8 cellular contexts compared by ENCODE assay signal in genomic region chr19:18192673-18193387, GRCh38. TPM values are rescaled to one million over a fixed set of nuclear protein-coding genes. Genes with fewer than 3 reads are reported as not detected.
DNase-seq lines count a peak whose midpoint lies in the region; ATAC-seq and TF ChIP-seq lines count a peak whose summit lies in the region.

Gene MPV17L2 (plus strand): TSS chr19:18193218. CDS start chr19:18193282, 64 bp downstream.

- H3K27ac ChIP-seq in cingulate gyrus (ENCODE audit: low read depth, low read length): peak within 1 kb of the TSS; percentile 89

- no peaks in the 10 kb centered on the region for H3K36me3 ChIP-seq in kidney epithelial cell (ENCODE audit: control insufficient read depth, insufficient read depth, low read length)

- H3K4me3 ChIP-seq in kidney epithelial cell (ENCODE audit: low read depth, low read length): peak within 1 kb of the TSS; percentile 92

- TF ChIP-seq CTCF in kidney epithelial cell (IDR thresholded peaks at IDR 0.05; ENCODE audit: insufficient read depth, low read length, poor library complexity, severe bottlenecking): no peak

- peak; percentile 78 for TF ChIP-seq POLR2A in GM19193 (IDR thresholded peaks at IDR 0.05; ENCODE audit: extremely low read depth, insufficient read depth, insufficient read length)

- H3K27me3 ChIP-seq in kidney epithelial cell (ENCODE audit: control insufficient read depth, insufficient read depth, low read length): no peaks in the 10 kb centered on the region

- DNase-seq in AML-193 (lab: John Stamatoyannopoulos, UW): peak; percentile 99
- peak; percentile 100 for DNase-seq in NCI-H524 (lab: John Stamatoyannopoulos, UW)
- DNase-seq in activated CD4-positive, alpha-beta T cell treated with anti-CD3 and anti-CD28 coated beads for 4 hours: peak; percentile 97 to 99
- DNase-seq in kidney epithelial cell (ENCODE audit: low read depth): peak; percentile 99
- DNase-seq in stimulated activated CD4-positive, alpha-beta T cell treated with anti-CD3 and anti-CD28 coated beads, Interleukin-15, amount 100 ng/mL, for 48 hours (ENCODE audit: low read depth in 2 of 2): peak; percentile 98 to 99

- ATAC-seq in HG03442 (IDR thresholded peaks at IDR 0.05; ENCODE audit: unreplicated experiment): peak; percentile 84

RNA-seq across cellular contexts. Expression of gene MPV17L2, which starts in this region (rescaled TPM):
- 70.6 and 71.8 TPM in 2 replicates for total RNA-seq in kidney epithelial cell

Comparison
In these comparisons a context has a peak if more than half of its experiments do, and no peak if none do; other contexts are left out.
1. Peak in every context shown above with its lines: DNase-seq, ATAC-seq, H3K4me3 ChIP-seq and H3K27ac ChIP-seq.